Comparison of ENCODE assay signal across 22 cellular contexts in the genomic region with DNA sequence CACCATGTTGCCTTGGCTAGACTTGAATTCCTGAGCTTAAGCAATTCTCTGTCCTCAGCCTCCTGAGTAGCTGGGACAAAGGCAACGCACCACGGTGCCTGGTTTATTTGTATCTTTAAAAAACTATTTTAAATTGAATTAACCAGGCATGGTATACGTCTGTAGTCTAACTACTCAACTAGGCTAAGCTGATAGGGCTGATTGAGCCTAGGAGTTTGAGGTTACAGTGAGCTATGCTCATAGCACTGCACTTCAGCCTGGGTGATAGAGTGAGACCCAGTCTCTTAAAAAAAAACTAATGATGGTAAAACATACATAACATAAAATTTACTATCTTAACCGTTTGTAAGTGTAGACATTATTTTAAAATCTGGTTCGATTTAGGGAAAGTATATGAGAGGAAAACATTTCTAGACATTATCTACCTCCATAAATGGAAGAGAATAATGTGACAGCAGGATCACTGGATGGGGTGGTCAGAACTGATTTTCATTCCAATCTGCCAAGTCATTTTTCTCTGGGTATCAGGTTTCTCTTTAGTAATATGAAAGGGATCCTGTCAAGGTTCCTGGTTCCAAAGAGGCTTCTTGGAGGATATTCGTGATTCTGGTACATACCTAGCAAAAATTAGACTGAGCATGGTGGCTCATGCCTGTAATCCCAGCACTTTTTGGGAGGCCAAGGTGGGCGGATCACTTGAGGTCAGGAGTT. TPM values are rescaled to one million over a fixed set of nuclear protein-coding genes. Genes with fewer than 3 reads are reported as not detected.
DNase-seq lines count a peak whose midpoint lies in the region; ATAC-seq and TF ChIP-seq lines count a peak whose summit lies in the region.
"Had no signal": no experiment of that assay in that cellular context is flagged by ENCODE, and none has a peak within 500 bp of the region (broad histone marks: within the 10 kb centered on the region; RNA-seq: fewer than 3 reads in every experiment).

No MANE protein-coding gene starts in this region.

- no peak for ATAC-seq in GM19328 (IDR thresholded peaks at IDR 0.05; ENCODE audit: unreplicated experiment)
- ATAC-seq: activated CD4-positive, CD25-positive, alpha-beta regulatory T cell treated with anti-CD3 and anti-CD28 coated beads, Interleukin-2, amount 50 U/mL, for 24 hours; right cardiac atrium had no signal

- in situ Hi-C loops in astrocyte of the spinal cord (cut with HindIII; ENCODE audit: low sequenced_read_pairs), result no loop called here

- DNase-seq in AG10803 (ENCODE audit: low read depth), result peak; percentile 40
- peak; percentile 57 for DNase-seq in HT1080 (ENCODE audit: low read depth)
- peak; percentile 55 for DNase-seq in astrocyte of the spinal cord (ENCODE audit: low read depth, low spot score)
- peak; percentile 29 for DNase-seq in hepatic stellate cell (ENCODE audit: low spot score)
- DNase-seq in COLO668 (lab: John Stamatoyannopoulos, UW; ENCODE audit: unreplicated experiment), result no peak
- no peak for DNase-seq in activated CD4-positive, alpha-beta T cell treated with anti-CD3 and anti-CD28 coated beads, Interleukin-2, amount 50 U/mL, for 48 hours
- DNase-seq in SHP77 treated with DMSO at 0.1 percent for 48 hours (lab: John Stamatoyannopoulos, UW), result no peak
- DNase-seq: adrenal gland; CD4-positive, alpha-beta memory T cell; DMS79 treated with DMSO at 0.1 percent for 48 hours; endodermal cell; Karpas-422; NCI-H2171 treated with DMSO at 0.1 percent for 48 hours; NCI-H748 treated with DMSO at 0.1 percent for 48 hours; occipital lobe; PC-9; right cardiac atrium; T1000; trophoblast cell had no signal

- TF ChIP-seq CTCF in AG10803 (conservative IDR thresholded peaks at IDR 0.05; ENCODE audit: low read length), result no peak
- no peak for TF ChIP-seq CTCF in astrocyte of the spinal cord (IDR thresholded peaks at IDR 0.05; ENCODE audit: low read depth, low read length)

- H3K4me3 ChIP-seq in AG10803 (ENCODE audit: low read length) (no peak overlapping the region), astrocyte of the spinal cord (ENCODE audit: low read depth, low read length) (no peak overlapping the region)
- H3K4me3 ChIP-seq: adrenal gland, PC-9, SK-N-MC had no signal

RNA-seq across cellular contexts. Expression of gene ITGB1BP2, which starts 8.7 kb away (rescaled TPM):
- 0.97 and 1.00 TPM in 2 replicates for total RNA-seq in HT1080 (2014; rRNA removed; shearing (Covaris generic))
- 0.10 and 0.31 TPM in 2 replicates for polyA plus RNA-seq in HT1080 (2015; cell fraction: cytosol; rRNA removed)
- 3.8 and 4.5 TPM in 2 replicates for polyA plus RNA-seq in HT1080 (2015; cell fraction: nucleus; rRNA removed)
- polyA plus RNA-seq: CD4-positive, alpha-beta memory T cell had no signal

RNA-seq across cellular contexts. Expression of gene NONO, which starts 9.4 kb away (rescaled TPM):
- total RNA-seq in HT1080 (2014; rRNA removed; shearing (Covaris generic)), result 469 and 520 TPM in 2 replicates
- polyA plus RNA-seq in HT1080 (2015; cell fraction: cytosol; rRNA removed), result 330 and 368 TPM in 2 replicates
- polyA plus RNA-seq in HT1080 (2015; cell fraction: nucleus; rRNA removed), result 671 and 721 TPM in 2 replicates

RNA-seq across cellular contexts. Expression of gene ZMYM3, which starts 38.9 kb away (rescaled TPM):
- 17.8 and 23.8 TPM in 2 replicates for total RNA-seq in HT1080 (2014; rRNA removed; shearing (Covaris generic))
- 11.9 and 14.0 TPM in 2 replicates for polyA plus RNA-seq in HT1080 (2015; cell fraction: cytosol; rRNA removed)
- 40.0 and 48.6 TPM in 2 replicates for polyA plus RNA-seq in HT1080 (2015; cell fraction: nucleus; rRNA removed)

Comparison
In these comparisons a context has a peak if more than half of its experiments do, and no peak if none do; other contexts are left out.
1. DNase-seq: peak in AG10803 (single experiment), HT1080 (single experiment), astrocyte of the spinal cord (single experiment) and hepatic stellate cell (single experiment); none in COLO668 (single experiment), activated CD4-positive, alpha-beta T cell treated with anti-CD3 and anti-CD28 coated beads, Interleukin-2, amount 50 U/mL, for 48 hours (0 of 2) and SHP77 treated with DMSO at 0.1 percent for 48 hours (single experiment).